ENCODE assay signal across 26 cellular contexts in genomic region chr2:7094113-7094760, GRCh38.
A peak's percentile ranks its signal among the peaks of the same experiment; 100 is the strongest.
DNase-seq lines count a peak whose midpoint lies in the region; TF ChIP-seq lines count a peak whose summit lies in the region.
"Had no signal": no experiment of that assay in that cellular context is flagged by ENCODE, and none has a peak within 500 bp of the region (broad histone marks: within the 10 kb centered on the region; RNA-seq: fewer than 3 reads in every experiment).

No MANE protein-coding gene starts in this region.

- no peak for TF ChIP-seq POLR2A in erythroblast (IDR thresholded peaks at IDR 0.05; ENCODE audit: low read length)

- DNase-seq in Calu3 (peak; percentile 28), fibroblast of peridontal ligament (ENCODE audit: extremely low read depth) (peak; percentile 31), mucosa of gallbladder (ENCODE audit: low spot score) (peak; percentile 62), HFFc6 (no peak), NCI-H1105 (lab: John Stamatoyannopoulos, UW) (no peak), erythroblast (lab: John Stamatoyannopoulos, UW) (no peak)
- no peak for DNase-seq in stimulated activated CD4-positive, alpha-beta T cell treated with anti-CD3 and anti-CD28 coated beads, Interleukin-4, amount 100 ng/mL, for 4 hours
- DNase-seq: activated CD4-positive, alpha-beta T cell treated with anti-CD3 and anti-CD28 coated beads, Interleukin-2, amount 50 U/mL, for 1 hour; activated naive CD4-positive, alpha-beta T cell; activated T-cell treated with anti-CD3 and anti-CD28 coated beads for 4 hours; anterior cingulate cortex; CD8-positive, alpha-beta T cell; DMS79; foreskin fibroblast; kidney; MV-4-11; nucleus accumbens; OCI-M1; right cardiac atrium; SIG-M5; stimulated activated CD4-positive, alpha-beta T cell treated with anti-CD3 and anti-CD28 coated beads, Interleukin-15, amount 100 ng/mL, for 24 hours; stimulated activated naive CD4-positive, alpha-beta T cell; T-helper 1 cell; tibial artery had no signal

- peak overlapping the region; percentile 53 for H3K27ac ChIP-seq in VCaP
- H3K27ac ChIP-seq: coronary artery had no signal

- BruUV-seq in Calu3 (replicated peaks; lab: Mats Ljungman, UMichigan), result no TSS peak

- TF ChIP-seq CTCF in Calu3 (IDR thresholded peaks at IDR 0.05; ENCODE audit: unreplicated experiment) (no peak), VCaP (conservative IDR thresholded peaks at IDR 0.05) (no peak), HFFc6 (IDR thresholded peaks at IDR 0.05) (no peak)

- H3K9me3 Mint-ChIP-seq in Calu3 (ENCODE audit: low read depth, unreplicated experiment) (no peaks in the 10 kb centered on the region), HFFc6 (no peaks in the 10 kb centered on the region; the same call in 1 of the 2 replicates)
- H3K9me3 Mint-ChIP-seq: CD8-positive, alpha-beta T cell had no signal

- intact Hi-C loops in Calu3 (cut with micrococcal nuclease; ENCODE audit: unreplicated experiment), result no loop called here

- H3K27me3 Mint-ChIP-seq in Calu3 (ENCODE audit: unreplicated experiment), result no peaks in the 10 kb centered on the region
- H3K27me3 Mint-ChIP-seq in HFFc6 (ENCODE audit: insufficient read depth), result peaks cover 5% of the 10 kb centered on the region

- H3K36me3 Mint-ChIP-seq in Calu3 (ENCODE audit: insufficient read depth, unreplicated experiment) (no peaks in the 10 kb centered on the region), HFFc6 (ENCODE audit: low read depth) (no peaks in the 10 kb centered on the region)
- H3K36me3 Mint-ChIP-seq: CD8-positive, alpha-beta T cell had no signal

- peaks cover 38% of the 10 kb centered on the region for H3K4me1 Mint-ChIP-seq in Calu3 (ENCODE audit: low read depth, unreplicated experiment)
- H3K4me1 Mint-ChIP-seq in HFFc6 (ENCODE audit: low read depth), result peaks cover 7% of the 10 kb centered on the region; the same call in 1 of the 2 replicates

- H3K27ac Mint-ChIP-seq in Calu3 (ENCODE audit: unreplicated experiment) (no peak overlapping the region), HFFc6 (no peak overlapping the region)
- H3K27ac Mint-ChIP-seq: CD8-positive, alpha-beta T cell had no signal

- CTCF ChIA-PET in Calu3 (lab: Charles Lee), result no interaction called here

- no peak overlapping the region for H3K4me3 Mint-ChIP-seq in Calu3 (ENCODE audit: low read depth, unreplicated experiment)
- no peak overlapping the region for H3K4me3 Mint-ChIP-seq in HFFc6
- H3K4me3 Mint-ChIP-seq: CD8-positive, alpha-beta T cell had no signal

Comparison
In these comparisons a context has a peak if more than half of its experiments do, and no peak if none do; other contexts are left out.
1. DNase-seq: peak in Calu3 (single experiment), fibroblast of peridontal ligament (single experiment) and mucosa of gallbladder (single experiment); none in HFFc6 (single experiment), NCI-H1105 (single experiment), erythroblast (0 of 2) and stimulated activated CD4-positive, alpha-beta T cell treated with anti-CD3 and anti-CD28 coated beads, Interleukin-4, amount 100 ng/mL, for 4 hours (0 of 2).